In genomic region chr7:36777062-36777461, GRCh38 we compare ENCODE assay signal across 12 cellular contexts. TPM values are rescaled to one million over a fixed set of nuclear protein-coding genes. Genes with fewer than 3 reads are reported as not detected.
DNase-seq lines count a peak whose midpoint lies in the region; TF ChIP-seq lines count a peak whose summit lies in the region.
"Had no signal": no experiment of that assay in that cellular context is flagged by ENCODE, and none has a peak within 500 bp of the region (broad histone marks: within the 10 kb centered on the region; RNA-seq: fewer than 3 reads in every experiment).

No MANE protein-coding gene starts in this region.

- TF ChIP-seq CTCF in CD14-positive monocyte (IDR thresholded peaks at IDR 0.05) (no peak), endothelial cell (IDR thresholded peaks at IDR 0.05; ENCODE audit: unreplicated experiment) (no peak), Calu3 (IDR thresholded peaks at IDR 0.05; ENCODE audit: unreplicated experiment) (no peak), GM10248 (IDR thresholded peaks at IDR 0.05; ENCODE audit: control extremely low read depth, extremely low read depth, low read depth, missing control alignments) (no peak), type B pancreatic cell (conservative IDR thresholded peaks at IDR 0.05) (no peak)

- peaks cover 4 to 12% of the 10 kb centered on the region in 2 donors for H3K36me3 Mint-ChIP-seq in CD14-positive monocyte
- H3K36me3 Mint-ChIP-seq in IgD-negative memory B cell: peaks cover 4% of the 10 kb centered on the region
- H3K36me3 Mint-ChIP-seq in activated CD4-positive, alpha-beta memory T cell treated with anti-CD3 and anti-CD28 coated beads for 36 hours: no peaks in the 10 kb centered on the region
- no peaks in the 10 kb centered on the region for H3K36me3 Mint-ChIP-seq in endothelial cell (ENCODE audit: low read depth, unreplicated experiment)
- no peaks in the 10 kb centered on the region for H3K36me3 Mint-ChIP-seq in Calu3 (ENCODE audit: insufficient read depth, unreplicated experiment)
- H3K36me3 Mint-ChIP-seq in type B pancreatic cell: no peaks in the 10 kb centered on the region

- H3K4me1 Mint-ChIP-seq in CD14-positive monocyte (peaks cover 66% of the 10 kb centered on the region), IgD-negative memory B cell (peaks cover 18 to 31% (median 28%) of the 10 kb centered on the region in 3 donors), endothelial cell (ENCODE audit: unreplicated experiment) (peaks cover 26% of the 10 kb centered on the region), Calu3 (ENCODE audit: low read depth, unreplicated experiment) (peaks cover 30% of the 10 kb centered on the region), type B pancreatic cell (ENCODE audit: unreplicated experiment) (peaks cover 12% of the 10 kb centered on the region)
- H3K4me1 Mint-ChIP-seq in activated CD4-positive, alpha-beta memory T cell treated with anti-CD3 and anti-CD28 coated beads for 36 hours (ENCODE audit: low read depth): peaks cover 68% of the 10 kb centered on the region

- DNase-seq in CD14-positive monocyte (ENCODE audit: low spot score) (no peak), endothelial cell (ENCODE audit: low spot score) (no peak), cerebellar cortex (ENCODE audit: low spot score) (no peak), Calu3 (no peak), GM10248 (ENCODE audit: extremely low spot score) (no peak), type B pancreatic cell (ENCODE audit: extremely low spot score, unreplicated experiment) (no peak)
- DNase-seq in activated CD4-positive, alpha-beta memory T cell treated with anti-CD3 and anti-CD28 coated beads for 36 hours: peak; percentile 32
- DNase-seq: left ventricle myocardium inferior, NCI-H2171 treated with DMSO at 0.1 percent for 48 hours, posterior cingulate gyrus, SIG-M5 had no signal

- intact Hi-C loops in CD14-positive monocyte (cut with micrococcal nuclease) (loop anchor here (5.0 kb wide), 1 partner anchor 40 kb away; no protein-coding TSS in a partner anchor), Calu3 (cut with micrococcal nuclease; ENCODE audit: unreplicated experiment) (no loop called here)
- intact Hi-C loops in activated CD4-positive, alpha-beta memory T cell treated with anti-CD3 and anti-CD28 coated beads for 36 hours (cut with micrococcal nuclease): loop anchor here (2.0 to 5.0 kb wide), 2 partner anchors 40 to 52 kb away; partner anchors contain the start of gene AOAH

- H3K9me3 Mint-ChIP-seq in CD14-positive monocyte (peaks cover 0 to 3% (median 0%) of the 10 kb centered on the region in 7 donors), IgD-negative memory B cell (peaks cover 0 to 2% (median 0%) of the 10 kb centered on the region in 3 donors), endothelial cell (ENCODE audit: unreplicated experiment) (no peaks in the 10 kb centered on the region), Calu3 (ENCODE audit: low read depth, unreplicated experiment) (peaks cover 3% of the 10 kb centered on the region), type B pancreatic cell (peaks cover 9% of the 10 kb centered on the region)
- H3K9me3 Mint-ChIP-seq in activated CD4-positive, alpha-beta memory T cell treated with anti-CD3 and anti-CD28 coated beads for 36 hours: peaks cover 2% of the 10 kb centered on the region

- H3K27me3 Mint-ChIP-seq in CD14-positive monocyte (ENCODE audit: low read depth in 3 of 3) (peaks cover 0 to 2% (median 1%) of the 10 kb centered on the region in 3 donors), IgD-negative memory B cell (peaks cover 8% of the 10 kb centered on the region), endothelial cell (ENCODE audit: unreplicated experiment) (no peaks in the 10 kb centered on the region), Calu3 (ENCODE audit: unreplicated experiment) (no peaks in the 10 kb centered on the region), type B pancreatic cell (no peaks in the 10 kb centered on the region)
- no peaks in the 10 kb centered on the region for H3K27me3 Mint-ChIP-seq in activated CD4-positive, alpha-beta memory T cell treated with anti-CD3 and anti-CD28 coated beads for 36 hours

- H3K4me3 Mint-ChIP-seq in CD14-positive monocyte (peak overlapping the region in 1 of 2 donors; percentile 46), IgD-negative memory B cell (peak overlapping the region in 3 of 4 donors; percentile 1 to 85 (median 79)), endothelial cell (ENCODE audit: unreplicated experiment) (no peak overlapping the region), Calu3 (ENCODE audit: low read depth, unreplicated experiment) (no peak overlapping the region), type B pancreatic cell (no peak overlapping the region)
- peak overlapping the region; percentile 22 for H3K4me3 Mint-ChIP-seq in activated CD4-positive, alpha-beta memory T cell treated with anti-CD3 and anti-CD28 coated beads for 36 hours

- POLR2A ChIA-PET in activated CD4-positive, alpha-beta memory T cell treated with anti-CD3 and anti-CD28 coated beads for 36 hours (lab: Charles Lee): no interaction called here
- POLR2A ChIA-PET in GM10248 (lab: Yijun Ruan, JAX): no interaction called here

- H3K27ac Mint-ChIP-seq in CD14-positive monocyte (peak overlapping the region; percentile 1 to 97 (median 75)), IgD-negative memory B cell (peak overlapping the region; percentile 2 to 80 (median 68)), endothelial cell (ENCODE audit: unreplicated experiment) (peak overlapping the region; percentile 14), Calu3 (ENCODE audit: unreplicated experiment) (no peak overlapping the region), type B pancreatic cell (no peak overlapping the region)
- H3K27ac Mint-ChIP-seq in activated CD4-positive, alpha-beta memory T cell treated with anti-CD3 and anti-CD28 coated beads for 36 hours: no peak overlapping the region

- CTCF ChIA-PET in activated CD4-positive, alpha-beta memory T cell treated with anti-CD3 and anti-CD28 coated beads for 36 hours (lab: Charles Lee): interaction anchor here (1.9 kb wide), 1 partner anchor 106 kb away, joined by 6 read pairs; no protein-coding TSS in a partner anchor
- CTCF ChIA-PET in Calu3 (lab: Charles Lee): no interaction called here
- CTCF ChIA-PET in GM10248 (lab: Yijun Ruan, JAX): interaction anchor here (1.3 to 2.3 kb wide), 3 partner anchors 8 to 21 kb away, joined by 4 to 6 read pairs (median 5); no protein-coding TSS in a partner anchor

- no TSS peak for BruUV-seq in Calu3 (replicated peaks; lab: Mats Ljungman, UMichigan)

RNA-seq across cellular contexts. Expression of gene AOAH, which starts 52.8 kb away (rescaled TPM):
- 100 to 1,000 TPM; 349 to 467 TPM for polyA plus RNA-seq in CD14-positive monocyte
- 2.8 TPM for polyA plus RNA-seq in IgD-negative memory B cell
- 1 to 10 TPM; 2.4 to 2.6 TPM for total RNA-seq in activated CD4-positive, alpha-beta memory T cell treated with anti-CD3 and anti-CD28 coated beads for 36 hours
- 0.28 TPM for total RNA-seq in endothelial cell (ENCODE audit: unreplicated experiment)
- total RNA-seq in Calu3 (2022): not detected in 2 replicates
- 0.21 and 0.92 TPM in 2 replicates for total RNA-seq in type B pancreatic cell (ENCODE audit: low replicate concordance)

Comparison
In these comparisons a context has a peak if more than half of its experiments do, and no peak if none do; other contexts are left out.
1. H3K27ac Mint-ChIP-seq: peak in CD14-positive monocyte (7 of 7), IgD-negative memory B cell (3 of 3) and endothelial cell (single experiment); none in activated CD4-positive, alpha-beta memory T cell treated with anti-CD3 and anti-CD28 coated beads for 36 hours (single experiment), Calu3 (single experiment) and type B pancreatic cell (single experiment).
2. H3K4me3 Mint-ChIP-seq: peak in IgD-negative memory B cell (3 of 4) and activated CD4-positive, alpha-beta memory T cell treated with anti-CD3 and anti-CD28 coated beads for 36 hours (single experiment); none in endothelial cell (single experiment), Calu3 (single experiment) and type B pancreatic cell (single experiment).